In genomic region chr3:42503251-42503924, GRCh38 we compare ENCODE assay signal across 9 cellular contexts. TPM values are rescaled to one million over a fixed set of nuclear protein-coding genes. Genes with fewer than 3 reads are reported as not detected.
DNase-seq lines count a peak whose midpoint lies in the region; TF ChIP-seq lines count a peak whose summit lies in the region.
"Had no signal": no experiment of that assay in that cellular context is flagged by ENCODE, and none has a peak within 500 bp of the region (broad histone marks: within the 10 kb centered on the region; RNA-seq: fewer than 3 reads in every experiment).

No MANE protein-coding gene starts in this region.

- H2AFZ ChIP-seq in mammary epithelial cell (ENCODE audit: low read depth, low read length), result no peak overlapping the region

- H3K27ac ChIP-seq in mammary epithelial cell (ENCODE audit: insufficient read depth, low read depth, low read length), result no peak overlapping the region
- H3K27ac ChIP-seq in transverse colon, result peak overlapping the region; percentile 81 to 92 (median 87)

- BruUV-seq in mammary epithelial cell (replicated peaks; lab: Mats Ljungman, UMichigan), result no TSS peak

- TF ChIP-seq POLR2A in transverse colon (IDR thresholded peaks at IDR 0.05), result no peak

- peak; percentile 62 for DNase-seq in activated effector memory CD4-positive, alpha-beta T cell treated with anti-CD3 and anti-CD28 coated beads, Interleukin-2, amount 50 U/mL, for 16 hours
- DNase-seq in activated effector memory CD4-positive, alpha-beta T cell treated with Interleukin-2 at 50 U/mL for 16 hours, result no peak
- no peak for DNase-seq in mammary epithelial cell
- no peak for DNase-seq in mesothelial cell of epicardium (ENCODE audit: low spot score in 2 of 2, unreplicated experiment in 2 of 2)
- DNase-seq in transverse colon, result peak; percentile 14
- no peak for DNase-seq in HT-29 (ENCODE audit: low spot score)
- no peak for DNase-seq in NCI-H1048 (lab: John Stamatoyannopoulos, UW)
- no peak for DNase-seq in medulla oblongata (ENCODE audit: extremely low spot score)
- DNase-seq: NCI-H226 had no signal

- H3K27me3 ChIP-seq in mammary epithelial cell (ENCODE audit: insufficient read depth, low read length) (no peaks in the 10 kb centered on the region), transverse colon (peaks cover 41% of the 10 kb centered on the region)

- dilution Hi-C loops in mammary epithelial cell (cut with HindIII; ENCODE audit: low sequenced_read_pairs), result no loop called here

- H3K27me3 Mint-ChIP-seq in mesothelial cell of epicardium (ENCODE audit: low read depth), result peaks cover 63% of the 10 kb centered on the region

- in situ Hi-C loops in mammary epithelial cell (cut with MboI; ENCODE audit: low sequenced_read_pairs in 2 of 2), result loop anchor here (5.0 kb wide), 1 partner anchor 34 kb away; no protein-coding TSS in a partner anchor
- in situ Hi-C loops in transverse colon (cut with MboI; ENCODE audit: low pct_ligation_motif_present in 1 of 4, low pct_unique_long_range_greater_than_20kb in 1 of 4, low sequenced_read_pairs in 3 of 4), result no loop called here

- WGBS in mammary epithelial cell (ENCODE audit: low coverage, missing lambda C conversion rate), result 81% methylated on average over 3 of the region's 4 CpGs
- 46 to 58% methylated on average over 3 to 4 of the region's 4 CpGs for WGBS in transverse colon (ENCODE audit: low coverage in 1 of 2), 2 donors

- H3K36me3 ChIP-seq in mammary epithelial cell (ENCODE audit: insufficient read depth, low read length), result no peaks in the 10 kb centered on the region
- no peaks in the 10 kb centered on the region for H3K36me3 ChIP-seq in transverse colon

- no peaks in the 10 kb centered on the region for H3K36me3 Mint-ChIP-seq in mesothelial cell of epicardium

- H3K4me3 ChIP-seq in mammary epithelial cell (replicated peaks in 1 of 3; ENCODE audit: insufficient read depth in 1 of 3, low read depth in 2 of 3, low read length in 3 of 3) (peak overlapping the region in 1 of 3 experiments; percentile 68), transverse colon (peak overlapping the region; percentile 34 to 64 (median 51))

- H3K4me3 Mint-ChIP-seq in mesothelial cell of epicardium, result peak overlapping the region; percentile 44

- H3K9me3 Mint-ChIP-seq in mesothelial cell of epicardium, result no peaks in the 10 kb centered on the region

- intact Hi-C loops in mammary epithelial cell (cut with micrococcal nuclease), result loop anchor here (2.0 to 5.0 kb wide), 2 partner anchors 249 to 327 kb away; no protein-coding TSS in a partner anchor
- intact Hi-C loops in transverse colon (cut with DNase I; ENCODE audit: low total_unique reads), result no loop called here

- H3K27ac Mint-ChIP-seq in mesothelial cell of epicardium, result no peak overlapping the region

- no peaks in the 10 kb centered on the region for H3K79me2 ChIP-seq in mammary epithelial cell (ENCODE audit: insufficient read depth, low read length)

- TF ChIP-seq EP300 in transverse colon (IDR thresholded peaks at IDR 0.05; ENCODE audit: low read depth), result no peak

- TF ChIP-seq CTCF in mammary epithelial cell (conservative IDR thresholded peaks at IDR 0.05 in 1 of 2, IDR thresholded peaks at IDR 0.05 in 1 of 2; ENCODE audit: extremely low read depth in 1 of 2, insufficient read depth in 1 of 2, low read depth in 1 of 2, low read length in 2 of 2) (no peak), mesothelial cell of epicardium (IDR thresholded peaks at IDR 0.05; ENCODE audit: unreplicated experiment) (no peak), transverse colon (IDR thresholded peaks at IDR 0.05) (no peak)

- H4K20me1 ChIP-seq in mammary epithelial cell (ENCODE audit: insufficient read depth, low read length), result no peaks in the 10 kb centered on the region

- H3K9me3 ChIP-seq in mammary epithelial cell (replicated peaks; ENCODE audit: insufficient read depth, low read length) (no peaks in the 10 kb centered on the region), transverse colon (no peaks in the 10 kb centered on the region)

- peaks cover 19% of the 10 kb centered on the region for H3K4me1 Mint-ChIP-seq in mesothelial cell of epicardium

- peaks cover 14% of the 10 kb centered on the region for H3K4me1 ChIP-seq in mammary epithelial cell (ENCODE audit: insufficient read depth, low read length)
- H3K4me1 ChIP-seq in transverse colon, result peaks cover 10 to 61% (median 47%) of the 10 kb centered on the region in 4 donors

- no peak overlapping the region for H3K9ac ChIP-seq in mammary epithelial cell (ENCODE audit: insufficient read depth, low read length)

- peak overlapping the region; percentile 83 for H3K4me2 ChIP-seq in mammary epithelial cell (ENCODE audit: insufficient read depth, low read depth, low read length)

- CTCF ChIA-PET in mammary epithelial cell (lab: Charles Lee; ENCODE audit: low non-redundant PET), result no interaction called here

RNA-seq across cellular contexts. Expression of gene VIPR1, which starts 0.9 kb away (rescaled TPM):
- total RNA-seq in mammary epithelial cell (10 to 100 TPM in 1 of 2 donors, 1 to 10 TPM in 1; 4.7 to 21.3 TPM), mesothelial cell of epicardium (2.1 to 2.8 TPM (median 2.3 TPM) in 3 replicates), transverse colon (100 to 1,000 TPM; 121 to 565 (median 254) TPM)
- polyA plus RNA-seq in mammary epithelial cell, result 0.77 TPM
- polyA minus RNA-seq in mammary epithelial cell, result 12.5 TPM
- total RNA-seq in HT-29 (2014; rRNA removed; shearing (Covaris generic)), result 60.4 and 74.4 TPM in 2 replicates

Comparison
In these comparisons a context has a peak if more than half of its experiments do, and no peak if none do; other contexts are left out.
1. DNase-seq: peak in activated effector memory CD4-positive, alpha-beta T cell treated with anti-CD3 and anti-CD28 coated beads, Interleukin-2, amount 50 U/mL, for 16 hours (single experiment) and transverse colon (single experiment); none in activated effector memory CD4-positive, alpha-beta T cell treated with Interleukin-2 at 50 U/mL for 16 hours (single experiment), mammary epithelial cell (single experiment), mesothelial cell of epicardium (0 of 2), HT-29 (single experiment), NCI-H1048 (single experiment) and medulla oblongata (single experiment).
2. in situ Hi-C loops: an anchor here in mammary epithelial cell (5.0 kb wide); none called in transverse colon.